Comparison of ENCODE assay signal across 8 cellular contexts in genomic region chr1:21651214-21652042, GRCh38. TPM values are rescaled to one million over a fixed set of nuclear protein-coding genes. Genes with fewer than 3 reads are reported as not detected.
DNase-seq lines count a peak whose midpoint lies in the region; ATAC-seq and TF ChIP-seq lines count a peak whose summit lies in the region.

No MANE protein-coding gene starts in this region.

- no peaks in the 10 kb centered on the region for H3K9me3 Mint-ChIP-seq in stimulated activated memory B cell treated with anti-CD40 and anti-IgM and Interleukin-4, amounts not matched to agents 10 μg/mL and 1 μg/mL and 100 μg/mL, for 72 hours

- peak; percentile 67 for DNase-seq in activated CD8-positive, alpha-beta memory T cell treated with anti-CD3 and anti-CD28 coated beads for 24 hours
- DNase-seq in activated CD8-positive, alpha-beta memory T cell treated with anti-CD3 and anti-CD28 coated beads, Interleukin-2, amount 50 U/mL, for 48 hours, result no peak
- DNase-seq in T-helper 17 cell (peak; percentile 19 to 31 (median 28)), caudate nucleus (lab: John Stamatoyannopoulos, UW) (peak in 49 of 61 donors; percentile 35 to 83 (median 64)), left kidney (ENCODE audit: low read depth, low spot score) (peak; percentile 85), SIG-M5 (lab: John Stamatoyannopoulos, UW) (no peak)

- no peak overlapping the region for H3K27ac Mint-ChIP-seq in T-helper 17 cell
- peak overlapping the region; percentile 48 for H3K27ac Mint-ChIP-seq in stimulated activated memory B cell treated with anti-CD40 and anti-IgM and Interleukin-4, amounts not matched to agents 10 μg/mL and 1 μg/mL and 100 μg/mL, for 72 hours

- peak overlapping the region; percentile 91 for H3K4me3 Mint-ChIP-seq in T-helper 17 cell
- peak overlapping the region; percentile 86 for H3K4me3 Mint-ChIP-seq in stimulated activated memory B cell treated with anti-CD40 and anti-IgM and Interleukin-4, amounts not matched to agents 10 μg/mL and 1 μg/mL and 100 μg/mL, for 72 hours

- H3K9me3 ChIP-seq in T-helper 17 cell (ENCODE audit: control insufficient read depth, low read length, poor library complexity, severe bottlenecking), result no peaks in the 10 kb centered on the region

- H3K27me3 Mint-ChIP-seq in T-helper 17 cell, result peaks cover 5% of the 10 kb centered on the region
- H3K27me3 Mint-ChIP-seq in stimulated activated memory B cell treated with anti-CD40 and anti-IgM and Interleukin-4, amounts not matched to agents 10 μg/mL and 1 μg/mL and 100 μg/mL, for 72 hours, result peaks cover 27% of the 10 kb centered on the region

- H3K36me3 Mint-ChIP-seq in T-helper 17 cell (ENCODE audit: low read depth), result no peaks in the 10 kb centered on the region
- H3K36me3 Mint-ChIP-seq in stimulated activated memory B cell treated with anti-CD40 and anti-IgM and Interleukin-4, amounts not matched to agents 10 μg/mL and 1 μg/mL and 100 μg/mL, for 72 hours, result no peaks in the 10 kb centered on the region

- H3K27ac ChIP-seq in caudate nucleus (ENCODE audit: low read depth, low read length), result peak overlapping the region; percentile 74

- H3K4me1 Mint-ChIP-seq in T-helper 17 cell, result peaks cover 28% of the 10 kb centered on the region
- peaks cover 27% of the 10 kb centered on the region for H3K4me1 Mint-ChIP-seq in stimulated activated memory B cell treated with anti-CD40 and anti-IgM and Interleukin-4, amounts not matched to agents 10 μg/mL and 1 μg/mL and 100 μg/mL, for 72 hours

- no peak for TF ChIP-seq POLR2A in GM18505 (IDR thresholded peaks at IDR 0.05; ENCODE audit: borderline replicate concordance, extremely low read depth, insufficient read depth, insufficient read length)

- ATAC-seq in T-helper 17 cell (peak; percentile 76), GM18505 (IDR thresholded peaks at IDR 0.05; ENCODE audit: unreplicated experiment) (no peak)
- peak; percentile 76 for ATAC-seq in stimulated activated memory B cell treated with anti-CD40 and anti-IgM and Interleukin-4, amounts not matched to agents 10 μg/mL and 1 μg/mL and 100 μg/mL, for 72 hours

RNA-seq across cellular contexts. Expression of gene RAP1GAP, which starts 17.7 kb away (rescaled TPM):
- total RNA-seq in T-helper 17 cell, result under 1 TPM; 0.07 to 0.42 TPM

Comparison
In these comparisons a context has a peak if more than half of its experiments do, and no peak if none do; other contexts are left out.
1. DNase-seq: peak in activated CD8-positive, alpha-beta memory T cell treated with anti-CD3 and anti-CD28 coated beads for 24 hours (single experiment), T-helper 17 cell (3 of 3), caudate nucleus (49 of 61) and left kidney (single experiment); none in activated CD8-positive, alpha-beta memory T cell treated with anti-CD3 and anti-CD28 coated beads, Interleukin-2, amount 50 U/mL, for 48 hours (single experiment) and SIG-M5 (single experiment).